7 cellular contexts compared by ENCODE assay signal in the genomic region with DNA sequence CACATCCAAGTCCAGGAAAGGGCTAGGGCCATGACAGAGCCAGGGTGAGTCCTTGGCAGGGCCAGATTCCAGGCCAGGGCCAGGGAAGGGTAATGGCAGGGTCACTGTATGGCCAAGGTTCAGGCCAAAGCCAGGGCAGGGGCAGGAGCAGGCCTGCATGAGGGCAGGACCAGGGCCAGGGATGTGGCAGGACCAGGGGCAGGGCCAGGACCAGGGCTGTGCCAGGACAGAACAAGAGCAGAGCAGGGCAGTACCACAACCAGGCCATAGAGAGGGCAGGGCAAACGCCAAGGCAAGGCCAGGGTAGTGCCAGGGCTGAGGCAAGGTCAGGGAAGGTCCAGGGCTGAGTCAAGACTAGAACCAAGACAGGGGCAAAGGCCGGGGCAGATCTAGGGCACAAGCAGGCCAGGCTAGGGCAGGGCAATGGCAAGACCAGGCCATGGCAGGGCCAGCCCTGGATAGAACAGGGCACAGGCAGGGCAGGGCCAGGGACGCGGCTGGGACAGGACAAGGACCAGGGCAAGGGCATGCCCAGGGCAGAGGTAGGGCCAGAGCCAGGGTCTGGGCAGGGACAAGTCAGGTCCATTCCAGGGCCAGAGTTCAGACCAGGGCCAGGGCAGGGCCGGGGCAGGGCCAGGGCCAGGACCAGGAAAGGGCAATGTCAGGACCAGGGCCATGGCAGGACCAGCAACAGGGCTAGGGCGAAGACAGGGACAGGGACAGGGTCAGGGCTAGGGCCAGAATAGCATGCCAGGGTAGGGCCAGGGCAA.
DNase-seq lines count a peak whose midpoint lies in the region; ATAC-seq, FAIRE-seq and TF ChIP-seq lines count a peak whose summit lies in the region.
"Not testable (repeated sequence)": the region's sequence is repeated elsewhere in the genome, so short reads cannot be mapped to it uniquely, and the experiment has no call there.

No MANE protein-coding gene starts in this region.

- not testable (repeated sequence) for H3K27ac Mint-ChIP-seq in activated CD4-positive, alpha-beta T cell treated with anti-CD3 and anti-CD28 coated beads, Interleukin-2, amount 10 ng/mL, durations not matched to agents 24 days and 14 days

- not testable (repeated sequence) for H3K4ac ChIP-seq in H1 (replicated peaks; ENCODE audit: insufficient read length, low read depth, low read length)
- H3K4ac ChIP-seq in trophoblast cell (ENCODE audit: low read depth, low read length): peak overlapping the region; percentile 77

- H2AFZ ChIP-seq in H1 (ENCODE audit: low read length); trophoblast cell (ENCODE audit: insufficient read depth, low read length, poor library complexity): not testable (repeated sequence)

- H4K91ac ChIP-seq in H1 (replicated peaks; ENCODE audit: insufficient read length, low read length); trophoblast cell (ENCODE audit: low read depth, low read length): not testable (repeated sequence)

- not testable (repeated sequence) for H3K23me2 ChIP-seq in H1 (ENCODE audit: low read depth, low read length)

- FAIRE-seq in HTR-8/SVneo (lab: Jason Lieb, UNC) (peak; percentile 42), urothelium cell line (lab: Jason Lieb, UNC) (peak; percentile 37)
- not testable (repeated sequence) for FAIRE-seq in H1 (lab: Jason Lieb, UNC)

- CTCF ChIA-PET in H1 (lab: Charles Lee; ENCODE audit: partially characterized antibody): not testable (repeated sequence)

- WGBS in H1 (ENCODE audit: extremely low coverage in 1 of 2, insufficient coverage in 1 of 2, insufficient read length in 1 of 2, insufficient replicate concordance in 2 of 2, low coverage in 1 of 2, low lambda C conversion rate in 2 of 2, missing lambda C conversion rate in 1 of 2), 2 experiments: 88% methylated on average over 6 of the region's 6 CpGs; no CpG with 5 or more reads in 1 of the 2 experiments
- WGBS in trophoblast cell (ENCODE audit: extremely low coverage, insufficient coverage, insufficient read length): no CpG with 5 or more reads among the region's 6 CpGs

- peaks cover 0 to 60% of the 10 kb centered on the region in 2 experiments; a peak in 3 of 4 replicates for H3K79me2 ChIP-seq in H1 (ENCODE audit: control insufficient read depth in 1 of 2, insufficient read depth in 2 of 2, low read length in 2 of 2)
- peaks cover 24% of the 10 kb centered on the region for H3K79me2 ChIP-seq in trophoblast cell (ENCODE audit: control insufficient read depth, insufficient read depth, low read length, poor library complexity)

- H2BK20ac ChIP-seq in H1 (ENCODE audit: low read length): not testable (repeated sequence)

- not testable (repeated sequence) for H3K23ac ChIP-seq in H1 (ENCODE audit: insufficient read length); trophoblast cell (ENCODE audit: low read length)

- POLR2A ChIA-PET in H1 (lab: Charles Lee; ENCODE audit: partially characterized antibody): not testable (repeated sequence)

- TF ChIP-seq POLR2A in H1 (IDR thresholded peaks at IDR 0.05; ENCODE audit: control extremely low read depth in 1 of 2, low read depth in 2 of 2, low read length in 2 of 2): not testable (repeated sequence)

- H3K9ac ChIP-seq in H1 (replicated peaks in 1 of 4; ENCODE audit: extremely low read depth in 1 of 4, low read depth in 3 of 4, low read length in 3 of 4); trophoblast cell (ENCODE audit: low read length): not testable (repeated sequence)

- H2BK120ac ChIP-seq in H1 (replicated peaks; ENCODE audit: low read depth, low read length); trophoblast cell (ENCODE audit: insufficient read depth, low read length, poor library complexity): not testable (repeated sequence)

- peak overlapping the region; percentile 71 for H2BK5ac ChIP-seq in H1 (ENCODE audit: low read depth, low read length)
- H2BK5ac ChIP-seq in trophoblast cell (ENCODE audit: low read depth, low read length, poor library complexity): not testable (repeated sequence)

- H4K12ac ChIP-seq in trophoblast cell (ENCODE audit: low read depth, low read length): not testable (repeated sequence)

- not testable (repeated sequence) for H2AK5ac ChIP-seq in H1 (ENCODE audit: low read depth, low read length); trophoblast cell (ENCODE audit: low read length)

- H3K27me3 ChIP-seq in H1 (replicated peaks in 1 of 4; ENCODE audit: control insufficient read depth in 3 of 4, extremely low read depth in 1 of 4, insufficient read depth in 3 of 4, low read length in 3 of 4); trophoblast cell (ENCODE audit: insufficient read depth, low read length): not testable (repeated sequence)

- TF ChIP-seq CTCF in C4-2B (conservative IDR thresholded peaks at IDR 0.05); H1 (IDR thresholded peaks at IDR 0.05; ENCODE audit: control extremely low read depth in 1 of 3, insufficient read depth in 1 of 3, low read depth in 1 of 3, low read length in 3 of 3): not testable (repeated sequence)

- H3K4me1 ChIP-seq in H1 (replicated peaks in 1 of 4; ENCODE audit: control insufficient read depth in 3 of 4, insufficient read depth in 4 of 4, low read length in 3 of 4); trophoblast cell (ENCODE audit: control insufficient read depth in 1 of 2, insufficient read depth in 2 of 2, low read length in 2 of 2): not testable (repeated sequence)

- H3K36me3 Mint-ChIP-seq in activated CD4-positive, alpha-beta T cell treated with anti-CD3 and anti-CD28 coated beads, Interleukin-2, amount 10 ng/mL, durations not matched to agents 24 days and 14 days (ENCODE audit: low read depth): not testable (repeated sequence)

- not testable (repeated sequence) for H3K4me2 ChIP-seq in H1 (ENCODE audit: insufficient read depth in 1 of 2, low read depth in 2 of 2, low read length in 2 of 2); trophoblast cell (ENCODE audit: low read length)

- H3K18ac ChIP-seq in H1 (ENCODE audit: extremely low read depth, low read length): not testable (repeated sequence)
- peak overlapping the region; percentile 71 for H3K18ac ChIP-seq in trophoblast cell (ENCODE audit: low read length)

- H3K9me3 ChIP-seq in H1 (ENCODE audit: insufficient read depth in 2 of 2, low read depth in 1 of 2, low read length in 1 of 2); trophoblast cell (ENCODE audit: insufficient read depth, low read depth, low read length): not testable (repeated sequence)

- TF ChIP-seq EP300 in H1 (IDR thresholded peaks at IDR 0.05; ENCODE audit: borderline replicate concordance in 1 of 2, low read depth in 2 of 2, low read length in 2 of 2): not testable (repeated sequence)

- not testable (repeated sequence) for H3K27me3 Mint-ChIP-seq in activated CD4-positive, alpha-beta T cell treated with anti-CD3 and anti-CD28 coated beads, Interleukin-2, amount 10 ng/mL, durations not matched to agents 24 days and 14 days

- H4K5ac ChIP-seq in H1 (ENCODE audit: insufficient read length, low read depth, low read length): not testable (repeated sequence)

- not testable (repeated sequence) for DNase-seq in HTR-8/SVneo (ENCODE audit: insufficient read length, low spot score); H1 (ENCODE audit: low read depth in 1 of 2, low spot score in 2 of 2); trophoblast cell; urothelium cell line (ENCODE audit: low spot score)
- DNase-seq in activated CD4-positive, alpha-beta T cell treated with anti-CD3 and anti-CD28 coated beads, Interleukin-2, amount 10 ng/mL, durations not matched to agents 24 days and 14 days: peak; percentile 49
- peak; percentile 28 for DNase-seq in Right ventricle myocardium superior

- H3K56ac ChIP-seq in H1 (replicated peaks; ENCODE audit: insufficient read length, low read depth, low read length): not testable (repeated sequence)

- ATAC-seq in Right ventricle myocardium superior (ENCODE audit: poor library complexity): not testable (repeated sequence)

- not testable (repeated sequence) for H2BK12ac ChIP-seq in H1 (ENCODE audit: low read depth, low read length); trophoblast cell (ENCODE audit: low read length)

- not testable (repeated sequence) for H3K4me3 Mint-ChIP-seq in activated CD4-positive, alpha-beta T cell treated with anti-CD3 and anti-CD28 coated beads, Interleukin-2, amount 10 ng/mL, durations not matched to agents 24 days and 14 days

- not testable (repeated sequence) for TF ChIP-seq RAD21 in H1 (IDR thresholded peaks at IDR 0.05 in 1 of 2, conservative IDR thresholded peaks at IDR 0.05 in 1 of 2; ENCODE audit: low read depth in 2 of 2, low read length in 2 of 2)

- H3K9me3 Mint-ChIP-seq in activated CD4-positive, alpha-beta T cell treated with anti-CD3 and anti-CD28 coated beads, Interleukin-2, amount 10 ng/mL, durations not matched to agents 24 days and 14 days: not testable (repeated sequence)

- not testable (repeated sequence) for H2BK15ac ChIP-seq in H1 (ENCODE audit: low read length)

- not testable (repeated sequence) for H3K14ac ChIP-seq in H1 (ENCODE audit: insufficient read length); trophoblast cell (ENCODE audit: low read length)

- H3K27ac ChIP-seq in C4-2B (peak overlapping the region; percentile 57; the same call in 1 of the 2 replicates), H1 (ENCODE audit: low read depth, low read length) (0 out of 2 replicates have a peak overlapping the region, but pooled peaks have one; percentile 7)
- not testable (repeated sequence) for H3K27ac ChIP-seq in trophoblast cell (ENCODE audit: low read depth, low read length)

- H3K79me1 ChIP-seq in H1 (ENCODE audit: low read depth, low read length): peaks cover 11% of the 10 kb centered on the region
- not testable (repeated sequence) for H3K79me1 ChIP-seq in trophoblast cell (ENCODE audit: low read length)

- not testable (repeated sequence) for H3K4me1 Mint-ChIP-seq in activated CD4-positive, alpha-beta T cell treated with anti-CD3 and anti-CD28 coated beads, Interleukin-2, amount 10 ng/mL, durations not matched to agents 24 days and 14 days

- H4K8ac ChIP-seq in H1 (ENCODE audit: extremely low read depth, insufficient read depth, low read length); trophoblast cell (ENCODE audit: low read depth, low read length): not testable (repeated sequence)

- peaks cover 5 to 13% of the 10 kb centered on the region in 2 experiments for H4K20me1 ChIP-seq in H1 (replicated peaks in 1 of 2; ENCODE audit: control insufficient read depth in 1 of 2, insufficient read depth in 2 of 2, low read length in 2 of 2)

- H3K36me3 ChIP-seq in H1 (ENCODE audit: control insufficient read depth in 2 of 4, insufficient read depth in 4 of 4, low read length in 3 of 4); trophoblast cell (ENCODE audit: control insufficient read depth in 1 of 2, insufficient read depth in 2 of 2, low read length in 2 of 2): not testable (repeated sequence)

- intact Hi-C loops in activated CD4-positive, alpha-beta T cell treated with anti-CD3 and anti-CD28 coated beads, Interleukin-2, amount 10 ng/mL, durations not matched to agents 24 days and 14 days (cut with micrococcal nuclease); Right ventricle myocardium superior (cut with DNase I): not testable (repeated sequence)

- H3K4me3 ChIP-seq in H1 (ENCODE audit: extremely low read depth in 1 of 4, insufficient read depth in 2 of 4, low read depth in 3 of 4, low read length in 4 of 4); trophoblast cell (ENCODE audit: low read depth, low read length): not testable (repeated sequence)
